2 cellular contexts compared by ENCODE assay signal in the genomic region with DNA sequence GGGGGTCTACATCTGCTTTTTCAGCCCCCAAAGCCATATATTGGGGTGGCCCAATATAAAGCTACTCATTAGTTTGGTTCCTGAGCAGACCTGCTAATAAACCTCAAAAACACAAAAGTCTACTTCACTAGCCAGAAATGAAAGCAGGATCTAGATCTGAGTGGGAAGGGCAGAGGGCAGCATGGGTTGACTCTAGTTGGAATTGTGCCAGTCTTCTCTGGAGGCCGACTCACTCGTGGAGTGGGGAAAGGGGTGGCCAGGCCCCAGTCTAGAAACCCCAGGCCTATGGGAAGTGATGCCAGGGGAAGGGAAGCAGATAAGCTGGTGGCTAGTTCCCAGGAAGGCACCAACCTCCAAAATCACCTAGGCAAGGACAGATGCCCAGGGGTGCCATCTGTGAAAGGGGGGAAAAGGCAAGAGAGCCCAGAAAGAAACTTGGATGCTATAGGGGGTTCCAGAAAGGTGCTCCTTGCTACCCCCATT.
TF ChIP-seq lines count a peak whose summit lies in the region.

No MANE protein-coding gene starts in this region.

TF ChIP-seq in SK-N-SH, 30 proteins besides CTCF, POLR2A, EP300 and RAD21:
- TF ChIP-seq, protein P1, sequence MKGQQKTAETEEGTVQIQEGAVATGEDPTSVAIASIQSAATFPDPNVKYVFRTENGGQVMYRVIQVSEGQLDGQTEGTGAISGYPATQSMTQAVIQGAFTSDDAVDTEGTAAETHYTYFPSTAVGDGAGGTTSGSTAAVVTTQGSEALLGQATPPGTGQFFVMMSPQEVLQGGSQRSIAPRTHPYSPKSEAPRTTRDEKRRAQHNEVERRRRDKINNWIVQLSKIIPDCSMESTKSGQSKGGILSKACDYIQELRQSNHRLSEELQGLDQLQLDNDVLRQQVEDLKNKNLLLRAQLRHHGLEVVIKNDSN (IDR thresholded peaks at IDR 0.05; ENCODE audit: borderline replicate concordance, low read depth): no peak
- 0 out of 2 replicates have a peak, but pooled peaks have one; percentile 9 for TF ChIP-seq NFIC (IDR thresholded peaks at IDR 0.05; ENCODE audit: borderline replicate concordance)

TF ChIP-seq in SK-N-SH treated with all-trans-retinoic acid at 6 μM for 48 hours, 23 proteins besides CTCF, POLR2A, EP300 and RAD21 (continued from another document):
- no peak for TF ChIP-seq ZNF8 (CRISPR knock-in tag; IDR thresholded peaks at IDR 0.05)
- TF ChIP-seq ZNF70 (CRISPR knock-in tag; IDR thresholded peaks at IDR 0.05): no peak
- TF ChIP-seq GLIS3 (CRISPR knock-in tag; IDR thresholded peaks at IDR 0.05): no peak
- no peak for TF ChIP-seq ZFP3 (CRISPR knock-in tag; IDR thresholded peaks at IDR 0.05)
- TF ChIP-seq ARNTL (CRISPR knock-in tag; IDR thresholded peaks at IDR 0.05; ENCODE audit: borderline replicate concordance, low read depth): no peak
- TF ChIP-seq, protein P2, sequence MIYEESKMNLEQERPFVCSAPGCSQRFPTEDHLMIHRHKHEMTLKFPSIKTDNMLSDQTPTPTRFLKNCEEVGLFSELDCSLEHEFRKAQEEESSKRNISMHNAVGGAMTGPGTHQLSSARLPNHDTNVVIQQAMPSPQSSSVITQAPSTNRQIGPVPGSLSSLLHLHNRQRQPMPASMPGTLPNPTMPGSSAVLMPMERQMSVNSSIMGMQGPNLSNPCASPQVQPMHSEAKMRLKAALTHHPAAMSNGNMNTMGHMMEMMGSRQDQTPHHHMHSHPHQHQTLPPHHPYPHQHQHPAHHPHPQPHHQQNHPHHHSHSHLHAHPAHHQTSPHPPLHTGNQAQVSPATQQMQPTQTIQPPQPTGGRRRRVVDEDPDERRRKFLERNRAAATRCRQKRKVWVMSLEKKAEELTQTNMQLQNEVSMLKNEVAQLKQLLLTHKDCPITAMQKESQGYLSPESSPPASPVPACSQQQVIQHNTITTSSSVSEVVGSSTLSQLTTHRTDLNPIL (CRISPR knock-in tag; IDR thresholded peaks at IDR 0.05; ENCODE audit: low read depth): no peak
- no peak for TF ChIP-seq RARB (CRISPR knock-in tag; IDR thresholded peaks at IDR 0.05)
- TF ChIP-seq ISL1 (CRISPR knock-in tag; IDR thresholded peaks at IDR 0.05): no peak
- TF ChIP-seq TCF4 (CRISPR knock-in tag; IDR thresholded peaks at IDR 0.05; ENCODE audit: borderline replicate concordance): no peak
- no peak for TF ChIP-seq TOX (CRISPR knock-in tag; IDR thresholded peaks at IDR 0.05; ENCODE audit: borderline replicate concordance)
- TF ChIP-seq ZFP30 (CRISPR knock-in tag; IDR thresholded peaks at IDR 0.05): no peak
- no peak for TF ChIP-seq ZC3H10 (CRISPR knock-in tag; IDR thresholded peaks at IDR 0.05)
- TF ChIP-seq OSR1 (CRISPR knock-in tag; IDR thresholded peaks at IDR 0.05): no peak
- TF ChIP-seq ESRRG (CRISPR knock-in tag; IDR thresholded peaks at IDR 0.05): no peak
- TF ChIP-seq CSDC2 (CRISPR knock-in tag; IDR thresholded peaks at IDR 0.05): no peak
- TF ChIP-seq, protein P3, sequence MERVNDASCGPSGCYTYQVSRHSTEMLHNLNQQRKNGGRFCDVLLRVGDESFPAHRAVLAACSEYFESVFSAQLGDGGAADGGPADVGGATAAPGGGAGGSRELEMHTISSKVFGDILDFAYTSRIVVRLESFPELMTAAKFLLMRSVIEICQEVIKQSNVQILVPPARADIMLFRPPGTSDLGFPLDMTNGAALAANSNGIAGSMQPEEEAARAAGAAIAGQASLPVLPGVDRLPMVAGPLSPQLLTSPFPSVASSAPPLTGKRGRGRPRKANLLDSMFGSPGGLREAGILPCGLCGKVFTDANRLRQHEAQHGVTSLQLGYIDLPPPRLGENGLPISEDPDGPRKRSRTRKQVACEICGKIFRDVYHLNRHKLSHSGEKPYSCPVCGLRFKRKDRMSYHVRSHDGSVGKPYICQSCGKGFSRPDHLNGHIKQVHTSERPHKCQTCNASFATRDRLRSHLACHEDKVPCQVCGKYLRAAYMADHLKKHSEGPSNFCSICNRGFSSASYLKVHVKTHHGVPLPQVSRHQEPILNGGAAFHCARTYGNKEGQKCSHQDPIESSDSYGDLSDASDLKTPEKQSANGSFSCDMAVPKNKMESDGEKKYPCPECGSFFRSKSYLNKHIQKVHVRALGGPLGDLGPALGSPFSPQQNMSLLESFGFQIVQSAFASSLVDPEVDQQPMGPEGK (CRISPR knock-in tag; IDR thresholded peaks at IDR 0.05; ENCODE audit: borderline replicate concordance): no peak
- TF ChIP-seq, protein P4, sequence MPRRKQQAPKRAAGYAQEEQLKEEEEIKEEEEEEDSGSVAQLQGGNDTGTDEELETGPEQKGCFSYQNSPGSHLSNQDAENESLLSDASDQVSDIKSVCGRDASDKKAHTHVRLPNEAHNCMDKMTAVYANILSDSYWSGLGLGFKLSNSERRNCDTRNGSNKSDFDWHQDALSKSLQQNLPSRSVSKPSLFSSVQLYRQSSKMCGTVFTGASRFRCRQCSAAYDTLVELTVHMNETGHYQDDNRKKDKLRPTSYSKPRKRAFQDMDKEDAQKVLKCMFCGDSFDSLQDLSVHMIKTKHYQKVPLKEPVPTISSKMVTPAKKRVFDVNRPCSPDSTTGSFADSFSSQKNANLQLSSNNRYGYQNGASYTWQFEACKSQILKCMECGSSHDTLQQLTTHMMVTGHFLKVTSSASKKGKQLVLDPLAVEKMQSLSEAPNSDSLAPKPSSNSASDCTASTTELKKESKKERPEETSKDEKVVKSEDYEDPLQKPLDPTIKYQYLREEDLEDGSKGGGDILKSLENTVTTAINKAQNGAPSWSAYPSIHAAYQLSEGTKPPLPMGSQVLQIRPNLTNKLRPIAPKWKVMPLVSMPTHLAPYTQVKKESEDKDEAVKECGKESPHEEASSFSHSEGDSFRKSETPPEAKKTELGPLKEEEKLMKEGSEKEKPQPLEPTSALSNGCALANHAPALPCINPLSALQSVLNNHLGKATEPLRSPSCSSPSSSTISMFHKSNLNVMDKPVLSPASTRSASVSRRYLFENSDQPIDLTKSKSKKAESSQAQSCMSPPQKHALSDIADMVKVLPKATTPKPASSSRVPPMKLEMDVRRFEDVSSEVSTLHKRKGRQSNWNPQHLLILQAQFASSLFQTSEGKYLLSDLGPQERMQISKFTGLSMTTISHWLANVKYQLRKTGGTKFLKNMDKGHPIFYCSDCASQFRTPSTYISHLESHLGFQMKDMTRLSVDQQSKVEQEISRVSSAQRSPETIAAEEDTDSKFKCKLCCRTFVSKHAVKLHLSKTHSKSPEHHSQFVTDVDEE (CRISPR knock-in tag; IDR thresholded peaks at IDR 0.05): no peak
